In the genomic region with DNA sequence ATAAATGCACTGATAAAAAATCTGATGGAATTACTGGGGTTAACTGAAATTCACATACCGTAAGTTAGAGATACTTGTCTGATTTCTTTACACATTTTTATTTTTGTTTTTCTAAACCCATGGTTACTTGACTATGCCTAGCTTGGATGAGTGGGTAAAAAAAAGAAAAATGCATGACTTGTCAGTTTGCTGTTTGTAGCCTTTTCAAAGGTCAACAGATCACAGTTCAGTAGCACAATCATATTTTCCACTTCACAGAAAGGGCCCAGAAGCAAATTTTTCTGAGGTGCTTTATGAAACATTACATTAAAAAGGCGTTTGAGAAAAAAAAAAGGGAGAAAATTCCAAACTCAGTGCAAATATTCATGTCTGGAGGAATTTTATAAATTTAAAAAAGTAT, we compare ENCODE assay signal across 1 cellular context.
TF ChIP-seq lines count a peak whose summit lies in the region.

No MANE protein-coding gene starts in this region.

TF ChIP-seq in HEK293T, 16 proteins besides CTCF, POLR2A, EP300 and RAD21 (continued from another document):
- TF ChIP-seq TARDBP (IDR thresholded peaks at IDR 0.05) (no peak), ARNT (IDR thresholded peaks at IDR 0.05) (no peak), NFRKB (IDR thresholded peaks at IDR 0.05) (no peak), ELF4 (IDR thresholded peaks at IDR 0.05) (no peak), HDGF (IDR thresholded peaks at IDR 0.05; ENCODE audit: borderline replicate concordance) (no peak), LEF1 (IDR thresholded peaks at IDR 0.05; ENCODE audit: borderline replicate concordance) (no peak), PKNOX1 (IDR thresholded peaks at IDR 0.05) (no peak), L3MBTL2 (conservative IDR thresholded peaks at IDR 0.05) (no peak), FOXA1 (IDR thresholded peaks at IDR 0.05) (no peak), SUZ12 (IDR thresholded peaks at IDR 0.05) (no peak)
